8 cellular contexts compared by ENCODE assay signal in the genomic region with DNA sequence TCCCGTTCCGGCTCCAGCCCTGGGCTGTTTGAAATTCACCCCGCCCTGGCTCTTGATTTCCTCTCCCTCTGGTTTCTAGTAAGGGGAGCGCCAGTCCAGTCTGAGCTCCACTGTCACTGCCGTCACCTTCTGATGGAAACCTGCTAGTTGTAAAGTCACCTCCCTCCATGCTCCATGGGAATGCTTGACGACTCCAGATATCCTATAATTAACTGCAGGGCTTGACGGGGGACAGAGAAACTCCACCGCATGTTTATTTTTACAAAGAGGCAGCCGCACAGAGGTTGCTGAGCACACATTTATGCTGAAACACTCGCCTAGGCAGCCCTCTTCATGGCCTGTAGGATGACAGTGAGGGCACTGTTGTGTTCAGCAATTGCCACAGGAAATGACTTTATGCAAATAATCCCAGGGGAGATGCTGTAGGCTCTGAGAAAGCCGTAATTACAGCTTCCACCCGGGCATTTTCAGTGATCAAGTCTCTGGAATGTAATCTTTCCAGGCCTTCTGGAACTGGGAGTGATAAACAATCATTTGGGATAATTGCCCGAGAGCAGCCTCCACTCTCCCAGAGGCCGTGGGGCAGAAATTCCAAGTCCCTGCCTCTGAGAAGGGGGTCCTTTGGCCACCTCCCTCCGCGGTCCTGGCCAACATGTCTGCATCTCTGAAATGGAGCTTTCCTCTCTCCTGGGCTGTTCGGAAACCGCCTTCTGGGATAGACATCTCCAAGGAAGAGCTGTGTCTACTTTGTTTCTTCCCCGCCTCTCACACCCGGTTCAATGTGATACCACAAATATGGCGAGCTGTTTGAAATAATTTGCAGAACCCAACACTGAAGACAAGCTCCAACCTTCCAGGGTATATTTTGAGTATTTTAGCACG.
DNase-seq lines count a peak whose midpoint lies in the region; ATAC-seq and TF ChIP-seq lines count a peak whose summit lies in the region.

No MANE protein-coding gene starts in this region.

- TF ChIP-seq EP300 in transverse colon (IDR thresholded peaks at IDR 0.05; ENCODE audit: low read depth), result no peak

- ATAC-seq in GM21381 (IDR thresholded peaks at IDR 0.05; ENCODE audit: unreplicated experiment) (peak; percentile 77), HG03565 (IDR thresholded peaks at IDR 0.05; ENCODE audit: unreplicated experiment) (peak; percentile 80)

- in situ Hi-C loops in transverse colon (cut with MboI; ENCODE audit: low pct_ligation_motif_present in 1 of 4, low pct_unique_long_range_greater_than_20kb in 1 of 4, low sequenced_read_pairs in 3 of 4), result loop anchor here in 1 of 4 donors (10.0 kb wide), 1 partner anchor 290 kb away; no protein-coding TSS in a partner anchor

- TF ChIP-seq CTCF in fibroblast of pulmonary artery (IDR thresholded peaks at IDR 0.05; ENCODE audit: low read length, missing control alignments) (no peak), transverse colon (IDR thresholded peaks at IDR 0.05) (no peak)

- no peaks in the 10 kb centered on the region for H3K9me3 ChIP-seq in transverse colon

- H3K27me3 ChIP-seq in transverse colon, result no peaks in the 10 kb centered on the region

- WGBS in transverse colon (ENCODE audit: low coverage in 1 of 2), 2 donors, result 60 to 62% methylated on average over 2 to 22 of the region's 22 CpGs

- H3K36me3 ChIP-seq in transverse colon, result no peaks in the 10 kb centered on the region

- no peak for TF ChIP-seq POLR2A in transverse colon (IDR thresholded peaks at IDR 0.05)

- H3K4me1 ChIP-seq in transverse colon, result peaks cover 6 to 26% (median 16%) of the 10 kb centered on the region in 4 donors

- H3K4me3 ChIP-seq in fibroblast of pulmonary artery (replicated peaks; ENCODE audit: low read depth, low read length) (no peak overlapping the region), transverse colon (no peak overlapping the region)

- H3K27ac ChIP-seq in transverse colon, result peak overlapping the region; percentile 46 to 56 (median 51)

- intact Hi-C loops in transverse colon (cut with DNase I; ENCODE audit: low total_unique reads), result loop anchor here (10.0 kb wide), 1 partner anchor 290 kb away; no protein-coding TSS in a partner anchor
- intact Hi-C loops in posterior cingulate gyrus (cut with DNase I), result no loop called here

- DNase-seq in GM03348 (ENCODE audit: low spot score), result peak; percentile 12
- peak; percentile 44 for DNase-seq in fibroblast of pulmonary artery (ENCODE audit: low read depth)
- DNase-seq in transverse colon, result no peak
- DNase-seq in effector CD4-positive, alpha-beta T cell, result no peak
- no peak for DNase-seq in posterior cingulate gyrus
- DNase-seq in cerebellar cortex (ENCODE audit: low spot score), result no peak

Comparison
In these comparisons a context has a peak if more than half of its experiments do, and no peak if none do; other contexts are left out.
1. DNase-seq: peak in GM03348 (single experiment) and fibroblast of pulmonary artery (single experiment); none in transverse colon (single experiment), effector CD4-positive, alpha-beta T cell (single experiment), posterior cingulate gyrus (0 of 10) and cerebellar cortex (single experiment).